8 cellular contexts compared by ENCODE assay signal in the genomic region with DNA sequence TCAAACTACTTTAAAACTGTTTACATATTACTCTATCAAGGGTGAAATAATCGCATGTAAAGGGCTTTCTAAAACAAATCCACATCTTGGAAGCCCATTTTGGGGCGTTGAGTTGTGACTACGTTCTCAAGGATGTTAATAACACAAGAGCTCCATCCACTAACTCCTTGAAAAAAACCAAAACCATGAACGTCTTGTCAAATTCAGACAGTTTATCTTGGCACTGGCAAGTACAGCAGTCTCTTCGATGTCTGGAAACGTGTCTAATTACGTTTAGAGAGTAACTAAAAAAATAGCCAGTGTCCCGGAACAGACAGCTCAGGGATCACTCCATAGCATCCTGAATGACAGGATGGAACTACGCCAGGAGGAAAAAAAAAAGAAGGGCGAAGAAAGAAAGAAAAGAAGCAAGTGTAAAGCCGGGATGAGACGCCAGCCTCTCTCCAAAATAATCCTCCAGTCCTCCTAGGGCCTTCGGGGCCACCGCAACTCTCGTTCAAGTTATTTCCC. TPM values are rescaled to one million over a fixed set of nuclear protein-coding genes. Genes with fewer than 3 reads are reported as not detected.
A peak's percentile ranks its signal among the peaks of the same experiment; 100 is the strongest.
DNase-seq lines count a peak whose midpoint lies in the region; ATAC-seq and TF ChIP-seq lines count a peak whose summit lies in the region.

No MANE protein-coding gene starts in this region.

- CTCF ChIA-PET in Calu3 (lab: Charles Lee): interaction anchor here (0.6 to 3.9 kb wide), 13 partner anchors 41 to 314 kb away, joined by 3 to 67 read pairs (median 3); no protein-coding TSS in a partner anchor
- CTCF ChIA-PET in GM10248 (lab: Yijun Ruan, JAX): interaction anchor here (0.6 to 7.1 kb wide), 28 partner anchors 10 to 430 kb away, joined by 3 to 204 read pairs (median 16); partner anchors contain the start of gene CDK5R1

- peak overlapping the region; percentile 65 for H3K27ac Mint-ChIP-seq in Calu3 (ENCODE audit: unreplicated experiment)
- H3K27ac Mint-ChIP-seq in effector memory CD8-positive, alpha-beta T cell: peak overlapping the region; percentile 2 to 24
- peak overlapping the region; percentile 70 to 84 for H3K27ac Mint-ChIP-seq in natural killer cell treated with Interleukin-12 subunit alpha and Interleukin-12 subunit beta and Interleukin-15 and Interleukin-18, amount 100 ng/mL, for 72 hours

- peaks cover 18% of the 10 kb centered on the region for H3K36me3 Mint-ChIP-seq in Calu3 (ENCODE audit: insufficient read depth, unreplicated experiment)
- H3K36me3 Mint-ChIP-seq in effector memory CD8-positive, alpha-beta T cell (ENCODE audit: insufficient read depth): peaks cover 2% of the 10 kb centered on the region
- no peaks in the 10 kb centered on the region for H3K36me3 Mint-ChIP-seq in natural killer cell treated with Interleukin-12 subunit alpha and Interleukin-12 subunit beta and Interleukin-15 and Interleukin-18, amount 100 ng/mL, for 72 hours

- peak overlapping the region; percentile 73 for H3K4me3 Mint-ChIP-seq in Calu3 (ENCODE audit: low read depth, unreplicated experiment)
- H3K4me3 Mint-ChIP-seq in effector memory CD8-positive, alpha-beta T cell: peak overlapping the region; percentile 76 to 85
- peak overlapping the region; percentile 97 for H3K4me3 Mint-ChIP-seq in natural killer cell treated with Interleukin-12 subunit alpha and Interleukin-12 subunit beta and Interleukin-15 and Interleukin-18, amount 100 ng/mL, for 72 hours

- H3K27me3 Mint-ChIP-seq in Calu3 (ENCODE audit: unreplicated experiment): no peaks in the 10 kb centered on the region
- no peaks in the 10 kb centered on the region for H3K27me3 Mint-ChIP-seq in effector memory CD8-positive, alpha-beta T cell
- H3K27me3 Mint-ChIP-seq in natural killer cell treated with Interleukin-12 subunit alpha and Interleukin-12 subunit beta and Interleukin-15 and Interleukin-18, amount 100 ng/mL, for 72 hours: peaks cover 11% of the 10 kb centered on the region in 2 donors

- H3K4me1 Mint-ChIP-seq in Calu3 (ENCODE audit: low read depth, unreplicated experiment): peaks cover 19% of the 10 kb centered on the region
- peaks cover 3 to 10% of the 10 kb centered on the region in 2 donors for H3K4me1 Mint-ChIP-seq in effector memory CD8-positive, alpha-beta T cell (ENCODE audit: low read depth in 2 of 2)
- peaks cover 21 to 27% of the 10 kb centered on the region in 2 donors for H3K4me1 Mint-ChIP-seq in natural killer cell treated with Interleukin-12 subunit alpha and Interleukin-12 subunit beta and Interleukin-15 and Interleukin-18, amount 100 ng/mL, for 72 hours (ENCODE audit: low read depth in 2 of 2)

- intact Hi-C loops in Calu3 (cut with micrococcal nuclease; ENCODE audit: unreplicated experiment): no loop called here

- H3K9me3 Mint-ChIP-seq in Calu3 (ENCODE audit: low read depth, unreplicated experiment): no peaks in the 10 kb centered on the region
- no peaks in the 10 kb centered on the region for H3K9me3 Mint-ChIP-seq in effector memory CD8-positive, alpha-beta T cell
- H3K9me3 Mint-ChIP-seq in natural killer cell treated with Interleukin-12 subunit alpha and Interleukin-12 subunit beta and Interleukin-15 and Interleukin-18, amount 100 ng/mL, for 72 hours: no peaks in the 10 kb centered on the region

- BruUV-seq in Calu3 (replicated peaks; lab: Mats Ljungman, UMichigan): TSS peak; percentile 57

- POLR2A ChIA-PET in GM10248 (lab: Yijun Ruan, JAX): interaction anchor here (0.6 to 0.8 kb wide), 2 partner anchors 48 to 94 kb away, joined by 3 to 7 read pairs; no protein-coding TSS in a partner anchor

- no peak for TF ChIP-seq CTCF in Calu3 (IDR thresholded peaks at IDR 0.05; ENCODE audit: unreplicated experiment)
- no peak for TF ChIP-seq CTCF in GM10248 (IDR thresholded peaks at IDR 0.05; ENCODE audit: control extremely low read depth, extremely low read depth, low read depth, missing control alignments)

- DNase-seq in Calu3 (no peak), NCI-H2227 treated with DMSO at 0.1 percent for 48 hours (lab: John Stamatoyannopoulos, UW) (peak; percentile 2), NCI-H345 treated with DMSO at 0.1 percent for 48 hours (lab: John Stamatoyannopoulos, UW; ENCODE audit: unreplicated experiment) (no peak), GM10248 (ENCODE audit: extremely low spot score) (no peak)
- DNase-seq in effector memory CD8-positive, alpha-beta T cell: no peak
- DNase-seq in natural killer cell treated with Interleukin-12 subunit alpha and Interleukin-12 subunit beta and Interleukin-15 and Interleukin-18, amount 100 ng/mL, for 72 hours (ENCODE audit: low spot score): no peak
- DNase-seq in activated CD8-positive, alpha-beta memory T cell treated with anti-CD3 and anti-CD28 coated beads for 24 hours: no peak

- no peak for ATAC-seq in effector memory CD8-positive, alpha-beta T cell (replicated peaks)
- ATAC-seq in natural killer cell treated with Interleukin-12 subunit alpha and Interleukin-12 subunit beta and Interleukin-15 and Interleukin-18, amount 100 ng/mL, for 72 hours: no peak
- no peak for ATAC-seq in HG03460 (IDR thresholded peaks at IDR 0.05; ENCODE audit: unreplicated experiment)

RNA-seq across cellular contexts. Expression of gene MYO1D, which starts 1.0 kb away (rescaled TPM):
- total RNA-seq in Calu3 (2022): 51.9 and 57.2 TPM in 2 replicates
- total RNA-seq in natural killer cell treated with Interleukin-12 subunit alpha and Interleukin-12 subunit beta and Interleukin-15 and Interleukin-18, amount 100 ng/mL, for 72 hours: 10 to 100 TPM; 25.7 to 25.8 TPM

RNA-seq across cellular contexts. Expression of gene TMEM98, which starts 52.0 kb away (rescaled TPM):
- 1.9 and 2.1 TPM in 2 replicates for total RNA-seq in Calu3 (2022)
- under 1 TPM; 0.59 to 0.76 TPM for total RNA-seq in natural killer cell treated with Interleukin-12 subunit alpha and Interleukin-12 subunit beta and Interleukin-15 and Interleukin-18, amount 100 ng/mL, for 72 hours

Comparison
In these comparisons a context has a peak if more than half of its experiments do, and no peak if none do; other contexts are left out.
1. H3K27ac Mint-ChIP-seq: peak in every context shown above with its lines; median percentile 77 in natural killer cell treated with Interleukin-12 subunit alpha and Interleukin-12 subunit beta and Interleukin-15 and Interleukin-18, amount 100 ng/mL, for 72 hours; 65 in Calu3; 13 in effector memory CD8-positive, alpha-beta T cell.